9 cellular contexts compared by ENCODE assay signal in genomic region chr20:40945754-40946451, GRCh38.
DNase-seq lines count a peak whose midpoint lies in the region; ATAC-seq and TF ChIP-seq lines count a peak whose summit lies in the region.
"Had no signal": no experiment of that assay in that cellular context is flagged by ENCODE, and none has a peak within 500 bp of the region (broad histone marks: within the 10 kb centered on the region; RNA-seq: fewer than 3 reads in every experiment).

No MANE protein-coding gene starts in this region.

- no peak for TF ChIP-seq EP300 in ovary (IDR thresholded peaks at IDR 0.05)

- ATAC-seq in HG03439 (IDR thresholded peaks at IDR 0.05; ENCODE audit: unreplicated experiment) (no peak), HG02763 (IDR thresholded peaks at IDR 0.05; ENCODE audit: unreplicated experiment) (no peak), HG02970 (IDR thresholded peaks at IDR 0.05; ENCODE audit: low FRiP score, unreplicated experiment) (no peak)

- 42 to 51% (median 45%) methylated on average over 12 of the region's 12 CpGs for WGBS in ovary, 3 donors

- no peaks in the 10 kb centered on the region for H3K4me1 ChIP-seq in ovary (ENCODE audit: insufficient read depth)
- H3K4me1 ChIP-seq: SJSA1 had no signal

- intact Hi-C loops in ovary (cut with DNase I) = loop anchor here in 1 of 4 donors (10.0 kb wide), 1 partner anchor 151 kb away; no protein-coding TSS in a partner anchor

- H3K4me3 ChIP-seq in SK-N-MC (no peak overlapping the region), fibroblast of villous mesenchyme (ENCODE audit: low read depth, low read length) (no peak overlapping the region), ovary (no peak overlapping the region)
- H3K4me3 ChIP-seq: SJSA1 had no signal

- H3K36me3 ChIP-seq in SK-N-MC (ENCODE audit: insufficient read depth, low read length) (no peaks in the 10 kb centered on the region), ovary (no peaks in the 10 kb centered on the region)
- H3K36me3 ChIP-seq: SJSA1 had no signal

- TF ChIP-seq POLR2A in ovary (IDR thresholded peaks at IDR 0.05) = no peak

- H3K27ac ChIP-seq in SK-N-MC (no peak overlapping the region), ovary (no peak overlapping the region)
- H3K27ac ChIP-seq: SJSA1 had no signal

- no peaks in the 10 kb centered on the region for H3K27me3 ChIP-seq in ovary
- H3K27me3 ChIP-seq: SJSA1 had no signal

- no peak overlapping the region for H3K9ac ChIP-seq in SK-N-MC (ENCODE audit: insufficient read length)

- DNase-seq in DMS 273 treated with DMSO at 0.1 percent for 48 hours (lab: John Stamatoyannopoulos, UW) = peak; percentile 21
- peak; percentile 67 for DNase-seq in HuH-7.5 (ENCODE audit: low spot score)
- DNase-seq in SK-N-MC (ENCODE audit: low read depth, low spot score) = peak; percentile 52
- peak; percentile 63 for DNase-seq in fibroblast of villous mesenchyme (ENCODE audit: low read depth)
- DNase-seq in ovary = peak; percentile 18 to 59 (median 41)

- no peaks in the 10 kb centered on the region for H3K9me3 ChIP-seq in SK-N-MC (ENCODE audit: low read depth, low read length)
- H3K9me3 ChIP-seq in ovary = no peaks in the 10 kb centered on the region
- H3K9me3 ChIP-seq: SJSA1 had no signal

- TF ChIP-seq CTCF in fibroblast of villous mesenchyme (IDR thresholded peaks at IDR 0.05; ENCODE audit: insufficient read depth, low read depth, low read length) (peak; percentile 80), ovary (IDR thresholded peaks at IDR 0.05) (no peak)
